ENCODE assay signal across 35 cellular contexts in genomic region chr6:121124600-121124999, GRCh38.
"Had no signal": no experiment of that assay in that cellular context is flagged by ENCODE, and none has a peak within 500 bp of the region (broad histone marks: within the 10 kb centered on the region; RNA-seq: fewer than 3 reads in every experiment).

No MANE protein-coding gene starts in this region.

- H3K27ac Mint-ChIP-seq: activated B cell treated with CpG ODN at 0.5 μM for 24 hours; activated CD4-positive, alpha-beta memory T cell treated with anti-CD3 and anti-CD28 coated beads, Interleukin-2, amount 10 ng/mL, durations not matched to agents 7 days and 5 days; activated CD4-positive, alpha-beta T cell treated with anti-CD3 and anti-CD28 coated beads, Interleukin-2, amount 10 ng/mL, durations not matched to agents 7 days and 5 days; activated CD8-positive, alpha-beta memory T cell treated with anti-CD3 and anti-CD28 coated beads, Interleukin-2, amount 10 ng/mL, durations not matched to agents 7 days and 5 days; activated CD8-positive, alpha-beta T cell treated with anti-CD3 and anti-CD28 coated beads, Interleukin-2, amount 10 ng/mL, durations not matched to agents 7 days and 5 days; activated naive CD4-positive, alpha-beta T cell treated with anti-CD3 and anti-CD28 coated beads, Interleukin-2, amount 10 ng/mL, durations not matched to agents 7 days and 5 days; activated naive CD4-positive, alpha-beta T cell treated with anti-CD3 and anti-CD28 coated beads, Interleukin-2, amount 50 U/mL, for 24 hours; activated naive CD8-positive, alpha-beta T cell; activated naive CD8-positive, alpha-beta T cell treated with anti-CD3 and anti-CD28 coated beads, Interleukin-2, amount 10 ng/mL, durations not matched to agents 7 days and 5 days; activated naive CD8-positive, alpha-beta T cell treated with anti-CD3 and anti-CD28 coated beads, Interleukin-2, amount 50 U/mL, for 24 hours; activated T-cell treated with anti-CD3 and anti-CD28 coated beads, Interleukin-2, amount 50 U/mL, for 24 hours; activated T-helper 2 cell treated with anti-CD3 and anti-CD28 coated beads, Interferon-gamma antibody, Interleukin-2, Interleukin-4, amounts not matched to agents 10 μg/mL and 5 μg/mL and 100 μg/mL, durations not matched to agents 14 hours and 24 hours and 36 hours; T-helper 1 cell treated with Interleukin-12 subunit alpha and Interleukin-12 subunit beta and Interleukin-4 antibody, amounts not matched to agents 30 μg/mL and 1 μg/mL, for 36 hours; T-helper 2 cell treated with Interferon-gamma antibody and Interleukin-4, amounts not matched to agents 5 μg/mL and 100 μg/mL, for 36 hours had no signal

- DNase-seq: activated B cell treated with CpG ODN at 0.5 μM for 24 hours; activated CD4-positive, alpha-beta memory T cell treated with anti-CD3 and anti-CD28 coated beads, Interleukin-2, amount 10 ng/mL, durations not matched to agents 7 days and 5 days; activated CD4-positive, alpha-beta T cell treated with anti-CD3 and anti-CD28 coated beads for 4 hours; activated CD4-positive, alpha-beta T cell treated with anti-CD3 and anti-CD28 coated beads, Interleukin-2, amount 10 ng/mL, durations not matched to agents 7 days and 5 days; activated CD4-positive, alpha-beta T cell treated with anti-CD3 and anti-CD28 coated beads, Interleukin-2, amount 50 U/mL, for 48 hours; activated CD4-positive, CD25-positive, alpha-beta regulatory T cell treated with anti-CD3 and anti-CD28 coated beads, Interleukin-2, amount 50 U/mL, for 72 hours; activated CD8-positive, alpha-beta memory T cell treated with anti-CD3 and anti-CD28 coated beads for 24 hours; activated CD8-positive, alpha-beta memory T cell treated with anti-CD3 and anti-CD28 coated beads, Interleukin-2, amount 10 ng/mL, durations not matched to agents 7 days and 5 days; activated CD8-positive, alpha-beta memory T cell treated with anti-CD3 and anti-CD28 coated beads, Interleukin-2, amount 50 U/mL, for 48 hours; activated CD8-positive, alpha-beta T cell treated with anti-CD3 and anti-CD28 coated beads, Interleukin-2, amount 10 ng/mL, durations not matched to agents 7 days and 5 days; activated effector memory CD4-positive, alpha-beta T cell treated with Interleukin-2 at 50 U/mL for 16 hours; activated gamma-delta T cell; activated naive CD4-positive, alpha-beta T cell treated with anti-CD3 and anti-CD28 coated beads, Interleukin-2, amount 10 ng/mL, durations not matched to agents 7 days and 5 days; activated naive CD4-positive, alpha-beta T cell treated with Interleukin-2 at 50 U/mL for 16 hours; activated naive CD8-positive, alpha-beta T cell treated with anti-CD3 and anti-CD28 coated beads, Interleukin-2, amount 10 ng/mL, durations not matched to agents 7 days and 5 days; activated naive CD8-positive, alpha-beta T cell treated with anti-CD3 and anti-CD28 coated beads, Interleukin-2, amount 50 U/mL, for 24 hours; activated T-cell treated with anti-CD3 and anti-CD28 coated beads, Interleukin-2, amount 50 U/mL, for 24 hours; activated T-cell treated with anti-CD3 and anti-CD28 coated beads, Interleukin-2, amount 50 U/mL, for 48 hours; amygdala; anterior cingulate cortex; body of pancreas; brain microvascular endothelial cell; central memory CD4-positive, alpha-beta T cell; T-helper 1 cell; T-helper 2 cell; T-helper 9 cell had no signal

- H3K4me3 ChIP-seq: ascending aorta, body of pancreas, breast epithelium had no signal

- ATAC-seq: activated CD8-positive, alpha-beta memory T cell treated with anti-CD3 and anti-CD28 coated beads, Interleukin-2, amount 10 ng/mL, durations not matched to agents 7 days and 5 days; activated CD8-positive, alpha-beta T cell treated with anti-CD3 and anti-CD28 coated beads, Interleukin-2, amount 10 ng/mL, durations not matched to agents 7 days and 5 days; activated naive CD8-positive, alpha-beta T cell treated with anti-CD3 and anti-CD28 coated beads, Interleukin-2, amount 50 U/mL, for 24 hours; body of pancreas had no signal

- H3K27me3 ChIP-seq: ascending aorta, body of pancreas, brain microvascular endothelial cell, breast epithelium had no signal

- H3K4me3 Mint-ChIP-seq: activated B cell treated with CpG ODN at 0.5 μM for 24 hours; activated CD4-positive, alpha-beta memory T cell treated with anti-CD3 and anti-CD28 coated beads, Interleukin-2, amount 10 ng/mL, durations not matched to agents 7 days and 5 days; activated CD4-positive, alpha-beta T cell treated with anti-CD3 and anti-CD28 coated beads, Interleukin-2, amount 10 ng/mL, durations not matched to agents 7 days and 5 days; activated CD8-positive, alpha-beta memory T cell treated with anti-CD3 and anti-CD28 coated beads, Interleukin-2, amount 10 ng/mL, durations not matched to agents 7 days and 5 days; activated CD8-positive, alpha-beta T cell treated with anti-CD3 and anti-CD28 coated beads, Interleukin-2, amount 10 ng/mL, durations not matched to agents 7 days and 5 days; activated naive CD4-positive, alpha-beta T cell treated with anti-CD3 and anti-CD28 coated beads, Interleukin-2, amount 10 ng/mL, durations not matched to agents 7 days and 5 days; activated naive CD4-positive, alpha-beta T cell treated with anti-CD3 and anti-CD28 coated beads, Interleukin-2, amount 50 U/mL, for 24 hours; activated naive CD8-positive, alpha-beta T cell; activated naive CD8-positive, alpha-beta T cell treated with anti-CD3 and anti-CD28 coated beads, Interleukin-2, amount 10 ng/mL, durations not matched to agents 7 days and 5 days; activated naive CD8-positive, alpha-beta T cell treated with anti-CD3 and anti-CD28 coated beads, Interleukin-2, amount 50 U/mL, for 24 hours; activated T-cell treated with anti-CD3 and anti-CD28 coated beads, Interleukin-2, amount 50 U/mL, for 24 hours; T-helper 1 cell treated with Interleukin-12 subunit alpha and Interleukin-12 subunit beta and Interleukin-4 antibody, amounts not matched to agents 30 μg/mL and 1 μg/mL, for 36 hours; T-helper 2 cell treated with Interferon-gamma antibody and Interleukin-4, amounts not matched to agents 5 μg/mL and 100 μg/mL, for 36 hours had no signal

- H3K4me1 Mint-ChIP-seq: activated B cell treated with CpG ODN at 0.5 μM for 24 hours; activated CD4-positive, alpha-beta memory T cell treated with anti-CD3 and anti-CD28 coated beads, Interleukin-2, amount 10 ng/mL, durations not matched to agents 7 days and 5 days; activated CD4-positive, alpha-beta T cell treated with anti-CD3 and anti-CD28 coated beads, Interleukin-2, amount 10 ng/mL, durations not matched to agents 7 days and 5 days; activated CD8-positive, alpha-beta memory T cell treated with anti-CD3 and anti-CD28 coated beads, Interleukin-2, amount 10 ng/mL, durations not matched to agents 7 days and 5 days; activated naive CD4-positive, alpha-beta T cell treated with anti-CD3 and anti-CD28 coated beads, Interleukin-2, amount 10 ng/mL, durations not matched to agents 7 days and 5 days; activated naive CD4-positive, alpha-beta T cell treated with anti-CD3 and anti-CD28 coated beads, Interleukin-2, amount 50 U/mL, for 24 hours; activated naive CD8-positive, alpha-beta T cell treated with anti-CD3 and anti-CD28 coated beads, Interleukin-2, amount 10 ng/mL, durations not matched to agents 7 days and 5 days; activated naive CD8-positive, alpha-beta T cell treated with anti-CD3 and anti-CD28 coated beads, Interleukin-2, amount 50 U/mL, for 24 hours had no signal

- H3K27ac ChIP-seq: ascending aorta, body of pancreas, brain microvascular endothelial cell, breast epithelium, VCaP had no signal

- FAIRE-seq: TTC549 had no signal

- H3K9me3 ChIP-seq: body of pancreas had no signal

- H3K36me3 ChIP-seq: brain microvascular endothelial cell had no signal

- H3K27me3 Mint-ChIP-seq: activated B cell treated with CpG ODN at 0.5 μM for 24 hours; activated CD4-positive, alpha-beta memory T cell treated with anti-CD3 and anti-CD28 coated beads, Interleukin-2, amount 10 ng/mL, durations not matched to agents 7 days and 5 days; activated CD4-positive, alpha-beta T cell treated with anti-CD3 and anti-CD28 coated beads, Interleukin-2, amount 10 ng/mL, durations not matched to agents 7 days and 5 days; activated CD8-positive, alpha-beta memory T cell treated with anti-CD3 and anti-CD28 coated beads, Interleukin-2, amount 10 ng/mL, durations not matched to agents 7 days and 5 days; activated naive CD4-positive, alpha-beta T cell treated with anti-CD3 and anti-CD28 coated beads, Interleukin-2, amount 10 ng/mL, durations not matched to agents 7 days and 5 days; activated naive CD4-positive, alpha-beta T cell treated with anti-CD3 and anti-CD28 coated beads, Interleukin-2, amount 50 U/mL, for 24 hours; activated naive CD8-positive, alpha-beta T cell; activated naive CD8-positive, alpha-beta T cell treated with anti-CD3 and anti-CD28 coated beads, Interleukin-2, amount 10 ng/mL, durations not matched to agents 7 days and 5 days; activated naive CD8-positive, alpha-beta T cell treated with anti-CD3 and anti-CD28 coated beads, Interleukin-2, amount 50 U/mL, for 24 hours; activated T-cell treated with anti-CD3 and anti-CD28 coated beads, Interleukin-2, amount 50 U/mL, for 24 hours had no signal

- H3K4me1 ChIP-seq: ascending aorta, body of pancreas, breast epithelium had no signal
